ENCODE assay signal across 1 cellular context in genomic region chr15:42154576-42155355, GRCh38.
TF ChIP-seq lines count a peak whose summit lies in the region.

No MANE protein-coding gene starts in this region.

TF ChIP-seq in K562, 482 proteins besides CTCF, POLR2A, EP300 and RAD21 (continued from another document):
- no peak for TF ChIP-seq JUNB (CRISPR knock-in tag; conservative IDR thresholded peaks at IDR 0.05)
- TF ChIP-seq TEAD4 (IDR thresholded peaks at IDR 0.05; ENCODE audit: low read length) = no peak
- TF ChIP-seq TEAD4 (CRISPR knock-in tag; IDR thresholded peaks at IDR 0.05; ENCODE audit: borderline replicate concordance) = no peak
- no peak for TF ChIP-seq MEIS2 (IDR thresholded peaks at IDR 0.05; ENCODE audit: partially characterized antibody)
- peak; percentile 68; the same call in 1 of the 2 replicates for TF ChIP-seq TSC22D4 (tag; IDR thresholded peaks at IDR 0.05)
- TF ChIP-seq SMC3 (conservative IDR thresholded peaks at IDR 0.05; ENCODE audit: insufficient read depth, low read depth, low read length) = no peak
- no peak for TF ChIP-seq ZNF124 (CRISPR knock-in tag; IDR thresholded peaks at IDR 0.05)
- TF ChIP-seq MAX (CRISPR knock-in tag; IDR thresholded peaks at IDR 0.05) = peak; percentile 36
- TF ChIP-seq E2F6 (IDR thresholded peaks at IDR 0.05; ENCODE audit: borderline replicate concordance in 1 of 2, extremely low read depth in 1 of 2, insufficient read depth in 1 of 2, insufficient read length in 1 of 2, low read depth in 1 of 2, low read length in 1 of 2, poor library complexity in 1 of 2, severe bottlenecking in 1 of 2) = no peak
- TF ChIP-seq CEBPG (CRISPR knock-in tag; IDR thresholded peaks at IDR 0.05) = 0 out of 2 replicates have a peak, but pooled peaks have one; percentile 8
- TF ChIP-seq CEBPG (tag; conservative IDR thresholded peaks at IDR 0.05 in 1 of 2, IDR thresholded peaks at IDR 0.05 in 1 of 2) = no peak
- TF ChIP-seq MYNN (IDR thresholded peaks at IDR 0.05) = peak; percentile 46; the same call in 1 of the 2 replicates
- TF ChIP-seq MYNN (CRISPR knock-in tag; IDR thresholded peaks at IDR 0.05) = no peak
- TF ChIP-seq ZBTB43 (CRISPR knock-in tag; IDR thresholded peaks at IDR 0.05) = peak; percentile 92; the same call in 1 of the 2 replicates
- TF ChIP-seq NFIX (CRISPR knock-in tag; IDR thresholded peaks at IDR 0.05; ENCODE audit: low read depth) = no peak
- no peak for TF ChIP-seq CBFA2T3 (IDR thresholded peaks at IDR 0.05)
- TF ChIP-seq ARNT (IDR thresholded peaks at IDR 0.05) = no peak
